Comparison of ENCODE assay signal across 27 cellular contexts in the genomic region with DNA sequence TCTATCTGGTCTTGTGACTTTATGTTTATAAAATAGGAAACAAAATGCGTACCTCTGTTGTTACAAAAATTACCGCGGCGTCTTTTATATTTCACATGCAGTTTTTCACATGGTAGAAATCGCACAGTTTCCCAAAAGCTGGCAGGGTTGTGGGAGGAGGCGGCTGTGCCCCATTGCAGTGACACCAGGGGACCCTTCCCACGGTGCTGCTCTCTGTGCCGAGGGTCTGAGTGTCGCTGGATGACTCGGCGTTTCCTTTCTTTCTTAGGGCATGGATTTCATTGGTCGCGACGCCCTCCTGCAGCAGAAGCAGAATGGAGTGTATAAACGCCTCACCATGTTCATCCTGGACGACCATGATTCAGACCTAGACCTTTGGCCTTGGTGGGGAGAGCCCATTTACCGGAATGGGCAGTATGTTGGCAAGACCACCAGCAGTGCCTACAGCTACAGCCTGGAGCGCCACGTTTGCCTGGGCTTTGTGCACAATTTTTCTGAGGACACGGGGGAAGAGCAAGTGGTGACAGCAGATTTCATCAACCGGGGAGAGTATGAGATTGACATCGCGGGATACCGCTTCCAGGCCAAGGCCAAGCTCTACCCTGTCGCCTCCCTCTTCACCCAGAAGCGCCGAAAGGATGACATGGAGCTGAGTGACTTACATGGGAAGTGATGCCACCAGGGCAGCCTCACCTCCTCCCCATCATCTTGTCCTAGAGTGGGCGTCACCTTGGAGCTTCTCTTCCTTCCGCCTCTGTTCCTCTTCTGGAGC. TPM values are rescaled to one million over a fixed set of nuclear protein-coding genes. Genes with fewer than 3 reads are reported as not detected.
DNase-seq lines count a peak whose midpoint lies in the region; ATAC-seq, FAIRE-seq and TF ChIP-seq lines count a peak whose summit lies in the region.
"Had no signal": no experiment of that assay in that cellular context is flagged by ENCODE, and none has a peak within 500 bp of the region (broad histone marks: within the 10 kb centered on the region; RNA-seq: fewer than 3 reads in every experiment).

No MANE protein-coding gene starts in this region.

- TF ChIP-seq CTCF in K562 (IDR thresholded peaks at IDR 0.05 in 2 of 3, conservative IDR thresholded peaks at IDR 0.05 in 1 of 3; ENCODE audit: insufficient read depth in 2 of 3, low read depth in 1 of 3, low read length in 3 of 3) (no peak), neural crest cell (conservative IDR thresholded peaks at IDR 0.05) (no peak)

- FAIRE-seq in K562 (lab: Jason Lieb, UNC) = no peak
- FAIRE-seq: astrocyte, small intestine had no signal

- peaks cover 3% of the 10 kb centered on the region; the same call in 1 of the 2 replicates for H4K20me1 ChIP-seq in K562 (replicated peaks; ENCODE audit: control insufficient read depth, insufficient read depth, low read length)

- no peak overlapping the region for H3K9ac ChIP-seq in K562 (ENCODE audit: insufficient read depth in 1 of 2, low read depth in 2 of 2, low read length in 2 of 2)

- 88% methylated on average over 29 of the region's 29 CpGs for WGBS in K562 (ENCODE audit: insufficient coverage, low coverage, missing lambda C conversion rate)

- intact Hi-C loops in K562 (cut with micrococcal nuclease) = no loop called here

- H3K27me3 ChIP-seq in K562 (ENCODE audit: control insufficient read depth in 2 of 2, insufficient read depth in 2 of 2, low read length in 2 of 2) = no peaks in the 10 kb centered on the region
- H3K27me3 ChIP-seq: BE2C, gastrocnemius medialis, upper lobe of left lung had no signal

- POLR2A ChIA-PET in K562 (lab: Yijun Ruan, JAX) = interaction anchor here (0.6 to 0.7 kb wide), 2 partner anchors 165 to 501 kb away, joined by 3 read pairs; no protein-coding TSS in a partner anchor

- H3K4me2 ChIP-seq in K562 (ENCODE audit: insufficient read depth, low read length) = no peak overlapping the region

- ATAC-seq in K562 (no peak), GM21515 (IDR thresholded peaks at IDR 0.05; ENCODE audit: unreplicated experiment) (no peak), HG03457 (IDR thresholded peaks at IDR 0.05; ENCODE audit: unreplicated experiment) (no peak)
- ATAC-seq: esophagus mucosa; gastrocnemius medialis; PC-3; psoas muscle; stimulated activated naive CD8-positive, alpha-beta T cell treated with anti-CD3 and anti-CD28 coated beads, Interleukin-15, amount 100 ng/mL, for 72 hours had no signal

- H3K4me1 ChIP-seq in K562 (replicated peaks in 1 of 2; ENCODE audit: control insufficient read depth in 2 of 2, insufficient read depth in 2 of 2, low read length in 2 of 2) = peaks cover 0 to 3% of the 10 kb centered on the region in 2 experiments; a peak in 1 of 5 replicates
- H3K4me1 ChIP-seq: BE2C, upper lobe of left lung had no signal

- peaks cover 14% of the 10 kb centered on the region for H3K36me3 Mint-ChIP-seq in neural crest cell (ENCODE audit: low read depth)

- TF ChIP-seq POLR2A in K562 (conservative IDR thresholded peaks at IDR 0.05) = no peak

- no peak overlapping the region for H3K4me3 Mint-ChIP-seq in neural crest cell
- H3K4me3 Mint-ChIP-seq: activated CD4-positive, alpha-beta T cell treated with anti-CD3 and anti-CD28 coated beads, Interleukin-2, amount 10 ng/mL, durations not matched to agents 24 days and 14 days; mesothelial cell of epicardium; stimulated activated naive CD8-positive, alpha-beta T cell treated with anti-CD3 and anti-CD28 coated beads, Interleukin-15, amount 100 ng/mL, for 72 hours; T-helper 1 cell treated with Interleukin-12 subunit alpha and Interleukin-12 subunit beta and Interleukin-4 antibody, amounts not matched to agents 30 μg/mL and 1 μg/mL, for 36 hours had no signal

- no peak overlapping the region for H2AFZ ChIP-seq in K562 (ENCODE audit: low read depth, low read length)

- no peak overlapping the region for H3K4me3 ChIP-seq in K562
- H3K4me3 ChIP-seq: gastrocnemius medialis, psoas muscle, upper lobe of left lung had no signal

- DNase-seq in AG08396 (ENCODE audit: low spot score) = peak; percentile 3
- peak; percentile 8 for DNase-seq in GM03348 (ENCODE audit: low spot score)
- DNase-seq in K562 (ENCODE audit: extremely low read depth in 1 of 4, low spot score in 3 of 4) = peak in 3 of 4 experiments; percentile 11 to 28 (median 25)
- DNase-seq in neural crest cell (ENCODE audit: low read depth, low spot score) = no peak
- no peak for DNase-seq in amygdala (lab: John Stamatoyannopoulos, UW)
- DNase-seq: activated CD4-positive, alpha-beta T cell treated with anti-CD3 and anti-CD28 coated beads, Interleukin-2, amount 10 ng/mL, durations not matched to agents 24 days and 14 days; activated CD8-positive, alpha-beta memory T cell treated with anti-CD3 and anti-CD28 coated beads, Interleukin-2, amount 50 U/mL, for 4 hours; BE2C; cerebellar nuclear complex; gastrocnemius medialis; Kasumi-1; NCI-H1092; NCI-H2029 treated with DMSO at 0.1 percent for 48 hours; NCI-H345; PC-3; psoas muscle; SHP77 treated with DMSO at 0.1 percent for 48 hours; small intestine; stimulated activated CD4-positive, alpha-beta T cell treated with anti-CD3 and anti-CD28 coated beads, Interleukin-2, amount 100 ng/mL, for 48 hours; stimulated activated naive CD8-positive, alpha-beta T cell treated with anti-CD3 and anti-CD28 coated beads, Interleukin-15, amount 100 ng/mL, for 72 hours had no signal

- H3K27ac Mint-ChIP-seq in neural crest cell (ENCODE audit: unreplicated experiment) = peak overlapping the region; percentile 81
- H3K27ac Mint-ChIP-seq: activated CD4-positive, alpha-beta T cell treated with anti-CD3 and anti-CD28 coated beads, Interleukin-2, amount 10 ng/mL, durations not matched to agents 24 days and 14 days; mesothelial cell of epicardium; T-helper 1 cell treated with Interleukin-12 subunit alpha and Interleukin-12 subunit beta and Interleukin-4 antibody, amounts not matched to agents 30 μg/mL and 1 μg/mL, for 36 hours had no signal

- no TSS peak for BruUV-seq in K562 (replicated peaks; lab: Mats Ljungman, UMichigan)

- H3K9me3 Mint-ChIP-seq in neural crest cell = no peaks in the 10 kb centered on the region
- H3K9me3 Mint-ChIP-seq: activated CD4-positive, alpha-beta T cell treated with anti-CD3 and anti-CD28 coated beads, Interleukin-2, amount 10 ng/mL, durations not matched to agents 24 days and 14 days; mesothelial cell of epicardium; stimulated activated naive CD8-positive, alpha-beta T cell treated with anti-CD3 and anti-CD28 coated beads, Interleukin-15, amount 100 ng/mL, for 72 hours; T-helper 1 cell treated with Interleukin-12 subunit alpha and Interleukin-12 subunit beta and Interleukin-4 antibody, amounts not matched to agents 30 μg/mL and 1 μg/mL, for 36 hours had no signal

- no peaks in the 10 kb centered on the region for H3K9me3 ChIP-seq in K562 (replicated peaks; ENCODE audit: control insufficient read depth, insufficient read depth, low read depth, low read length)
- H3K9me3 ChIP-seq: BE2C, gastrocnemius medialis, psoas muscle, upper lobe of left lung had no signal

- no peaks in the 10 kb centered on the region for H3K79me2 ChIP-seq in K562 (ENCODE audit: control insufficient read depth, insufficient read depth, low read length)

- no peak for TF ChIP-seq RAD21 in K562 (CRISPR knock-in tag; conservative IDR thresholded peaks at IDR 0.05 in 1 of 2, IDR thresholded peaks at IDR 0.05 in 1 of 2)

- no peaks in the 10 kb centered on the region for H3K9me1 ChIP-seq in K562 (ENCODE audit: control insufficient read depth, insufficient read depth, low read length)

- no peak for TF ChIP-seq EP300 in K562 (IDR thresholded peaks at IDR 0.05; ENCODE audit: low read length)

- no peak overlapping the region for H3K27ac ChIP-seq in K562 (ENCODE audit: extremely low read depth, low read depth, low read length)
- H3K27ac ChIP-seq: gastrocnemius medialis, psoas muscle, upper lobe of left lung had no signal

- in situ Hi-C loops in K562 (cut with MboI) = no loop called here

- no peaks in the 10 kb centered on the region for H3K27me3 Mint-ChIP-seq in neural crest cell (ENCODE audit: low read depth)
- H3K27me3 Mint-ChIP-seq: activated CD4-positive, alpha-beta T cell treated with anti-CD3 and anti-CD28 coated beads, Interleukin-2, amount 10 ng/mL, durations not matched to agents 24 days and 14 days; stimulated activated naive CD8-positive, alpha-beta T cell treated with anti-CD3 and anti-CD28 coated beads, Interleukin-15, amount 100 ng/mL, for 72 hours had no signal

- peaks cover 10% of the 10 kb centered on the region for H3K4me1 Mint-ChIP-seq in neural crest cell
- H3K4me1 Mint-ChIP-seq: activated CD4-positive, alpha-beta T cell treated with anti-CD3 and anti-CD28 coated beads, Interleukin-2, amount 10 ng/mL, durations not matched to agents 24 days and 14 days; mesothelial cell of epicardium; stimulated activated naive CD8-positive, alpha-beta T cell treated with anti-CD3 and anti-CD28 coated beads, Interleukin-15, amount 100 ng/mL, for 72 hours had no signal

- CTCF ChIA-PET in K562 (lab: Yijun Ruan, JAX; ENCODE audit: low intra/inter-chr PET ratio) = no interaction called here

- H3K36me3 ChIP-seq in K562 (ENCODE audit: control insufficient read depth, insufficient read depth, low read length) = peaks cover 93% of the 10 kb centered on the region

RNA-seq across cellular contexts. Expression of gene CLEC18C, which starts 17.2 kb away (rescaled TPM):
- 6.2 and 13.1 TPM in 2 replicates for total RNA-seq in K562 (2011; cell fraction: chromatin; rRNA removed; ENCODE audit: low replicate concordance)
- total RNA-seq in K562 (2011; cell fraction: nucleolus; rRNA removed) = 11.7 TPM in 2 replicates
- 5.7 and 6.2 TPM in 2 replicates for total RNA-seq in K562 (2011; cell fraction: nucleoplasm; rRNA removed)
- 1.0 and 1.3 TPM in 2 replicates for total RNA-seq in K562 (2014; rRNA removed)
- total RNA-seq in K562 (2014; rRNA removed; fragmentation: Illumina TruSeq; extraction: Trizol) = 0.15 TPM in 1 of 2 replicates, not detected in the other
- 0.54 and 0.90 TPM in 2 replicates for total RNA-seq in K562 (2015; rRNA removed; fragmentation: Illumina TruSeq; extraction: Trizol)
- total RNA-seq in K562 (2021) = 0.62 and 0.89 TPM in 2 replicates
- 0.35 and 1.1 TPM in 2 replicates for polyA plus RNA-seq in K562 (2011; rRNA removed)
- polyA plus RNA-seq in K562 (2011; cell fraction: cytosol; rRNA removed) = 0.24 TPM in 2 replicates
- 10.8 and 12.1 TPM in 2 replicates for polyA plus RNA-seq in K562 (2011; cell fraction: nucleus; rRNA removed)
- 0.39 and 0.89 TPM in 2 replicates for polyA plus RNA-seq in K562 (2012)
- 0.06 and 0.11 TPM in 2 replicates for polyA plus RNA-seq in K562 (2014; fragmentation: Illumina TruSeq; extraction: Trizol)
- polyA plus RNA-seq in K562 (2014; fragmentation: Nextera tagmentation; extraction: Ambion mirVana) = not detected
- polyA plus RNA-seq in K562 (2014; rRNA removed) = 0.38 and 0.60 TPM in 2 replicates
- 0.99 and 1.0 TPM in 2 replicates for polyA minus RNA-seq in K562 (2011; rRNA and poly(A)+ RNA removed)
- 0.95 and 2.3 TPM in 2 replicates for polyA minus RNA-seq in K562 (2011; cell fraction: cytosol; rRNA and poly(A)+ RNA removed)
- 6.7 and 8.3 TPM in 2 replicates for polyA minus RNA-seq in K562 (2011; cell fraction: nucleus; rRNA and poly(A)+ RNA removed)
- 0.73 and 1.0 TPM in 2 replicates for total RNA-seq in neural crest cell
- total RNA-seq: activated CD4-positive, alpha-beta T cell treated with anti-CD3 and anti-CD28 coated beads, Interleukin-2, amount 10 ng/mL, durations not matched to agents 24 days and 14 days; mesothelial cell of epicardium had no signal

RNA-seq across cellular contexts. Expression of gene PDPR, which starts 42.3 kb away (rescaled TPM):
- 91.0 and 117 TPM in 2 replicates for total RNA-seq in K562 (2011; cell fraction: chromatin; rRNA removed; ENCODE audit: low replicate concordance)
- 62.0 and 64.2 TPM in 2 replicates for total RNA-seq in K562 (2011; cell fraction: nucleolus; rRNA removed)
- total RNA-seq in K562 (2011; cell fraction: nucleoplasm; rRNA removed) = 66.8 and 71.5 TPM in 2 replicates
- total RNA-seq in K562 (2014; rRNA removed) (10.9 and 15.4 TPM in 2 replicates), K562 (2014; rRNA removed; fragmentation: Illumina TruSeq; extraction: Trizol) (15.9 and 16.8 TPM in 2 replicates), K562 (2015; rRNA removed; fragmentation: Illumina TruSeq; extraction: Trizol) (19.2 and 19.5 TPM in 2 replicates), K562 (2021) (26.0 and 26.9 TPM in 2 replicates), neural crest cell (24.0 and 25.8 TPM in 2 replicates)
- polyA plus RNA-seq in K562 (2011; rRNA removed) (33.6 and 35.7 TPM in 2 replicates), K562 (2014; fragmentation: Illumina TruSeq; extraction: Trizol) (26.1 and 28.0 TPM in 2 replicates), K562 (2014; fragmentation: Nextera tagmentation; extraction: Ambion mirVana) (1 to 10 TPM; 4.9 to 7.8 TPM), K562 (2014; rRNA removed) (19.1 and 21.0 TPM in 2 replicates)
- polyA plus RNA-seq in K562 (2011; cell fraction: cytosol; rRNA removed) = 24.5 and 29.6 TPM in 2 replicates
- polyA plus RNA-seq in K562 (2011; cell fraction: nucleus; rRNA removed) = 63.0 and 86.6 TPM in 2 replicates
- polyA plus RNA-seq in K562 (2012) = 17.4 and 19.5 TPM in 2 replicates
- 47.9 and 56.3 TPM in 2 replicates for polyA minus RNA-seq in K562 (2011; rRNA and poly(A)+ RNA removed)
- 24.7 and 27.3 TPM in 2 replicates for polyA minus RNA-seq in K562 (2011; cell fraction: cytosol; rRNA and poly(A)+ RNA removed)
- 30.4 and 39.0 TPM in 2 replicates for polyA minus RNA-seq in K562 (2011; cell fraction: nucleus; rRNA and poly(A)+ RNA removed)

Comparison
In these comparisons a context has a peak if more than half of its experiments do, and no peak if none do; other contexts are left out.
1. DNase-seq: peak in AG08396 (single experiment), GM03348 (single experiment) and K562 (3 of 4); none in neural crest cell (single experiment) and amygdala (0 of 56).